ENCODE assay signal across 1 cellular context in genomic region chr6:150139533-150139932, GRCh38.
A peak's percentile ranks its signal among the peaks of the same experiment; 100 is the strongest.
TF ChIP-seq lines count a peak whose summit lies in the region.

No MANE protein-coding gene starts in this region.

TF ChIP-seq in HEK293, 187 proteins besides CTCF, POLR2A, EP300 and RAD21 (continued from another document and continues in another):
- TF ChIP-seq PRDM4 (tag by site-specific recombination; IDR thresholded peaks at IDR 0.05) (peak; percentile 63), ZSCAN30 (tag by site-specific recombination; IDR thresholded peaks at IDR 0.05) (0 out of 2 replicates have a peak, but pooled peaks have one; percentile 9), ZNF274 (IDR thresholded peaks at IDR 0.05; ENCODE audit: low read length) (no peak), ZNF274 (tag by site-specific recombination; IDR thresholded peaks at IDR 0.05; ENCODE audit: borderline replicate concordance) (no peak), ZFP41 (tag by site-specific recombination; IDR thresholded peaks at IDR 0.05; ENCODE audit: borderline replicate concordance) (no peak), ZNF610 (tag by site-specific recombination; IDR thresholded peaks at IDR 0.05; ENCODE audit: borderline replicate concordance) (no peak), KLF16 (tag by site-specific recombination; IDR thresholded peaks at IDR 0.05) (peak; percentile 32), ZSCAN16 (tag by site-specific recombination; IDR thresholded peaks at IDR 0.05) (no peak), ZNF302 (tag by site-specific recombination; IDR thresholded peaks at IDR 0.05; ENCODE audit: low read depth) (no peak), ZNF266 (tag by site-specific recombination; IDR thresholded peaks at IDR 0.05; ENCODE audit: low read depth) (no peak), ZNF558 (tag by site-specific recombination; IDR thresholded peaks at IDR 0.05) (peak; percentile 56; the same call in 1 of the 2 replicates), ZBTB8A (tag by site-specific recombination; IDR thresholded peaks at IDR 0.05) (peak; percentile 61), ZNF623 (tag by site-specific recombination; IDR thresholded peaks at IDR 0.05) (peak; percentile 10; the same call in 1 of the 2 replicates), ZNF549 (tag by site-specific recombination; IDR thresholded peaks at IDR 0.05) (no peak), ZNF707 (tag by site-specific recombination; IDR thresholded peaks at IDR 0.05) (no peak), PATZ1 (tag by site-specific recombination; IDR thresholded peaks at IDR 0.05) (peak; percentile 59; the same call in 1 of the 2 replicates), ZNF600 (tag by site-specific recombination; IDR thresholded peaks at IDR 0.05) (no peak), MZF1 (tag by site-specific recombination; IDR thresholded peaks at IDR 0.05; ENCODE audit: borderline replicate concordance) (no peak), ZNF501 (tag by site-specific recombination; IDR thresholded peaks at IDR 0.05) (no peak), ZNF398 (tag by site-specific recombination; IDR thresholded peaks at IDR 0.05) (peak; percentile 50), ATF2 (tag by site-specific recombination; IDR thresholded peaks at IDR 0.05; ENCODE audit: low read depth) (no peak), PRDM6 (tag by site-specific recombination; IDR thresholded peaks at IDR 0.05) (peak; percentile 98), ZNF488 (tag by site-specific recombination; IDR thresholded peaks at IDR 0.05) (no peak), ZNF514 (tag by site-specific recombination; IDR thresholded peaks at IDR 0.05) (no peak), ZNF449 (tag by site-specific recombination; IDR thresholded peaks at IDR 0.05) (peak; percentile 36; the same call in 1 of the 2 replicates), ZBTB44 (tag by site-specific recombination; IDR thresholded peaks at IDR 0.05) (peak; percentile 41; the same call in 1 of the 2 replicates), ZNF561 (tag by site-specific recombination; IDR thresholded peaks at IDR 0.05; ENCODE audit: borderline replicate concordance) (no peak), ZNF76 (tag by site-specific recombination; IDR thresholded peaks at IDR 0.05; ENCODE audit: borderline replicate concordance, low read depth) (0 out of 2 replicates have a peak, but pooled peaks have one; percentile 24), ZNF341 (tag by site-specific recombination; IDR thresholded peaks at IDR 0.05; ENCODE audit: low read depth) (no peak), ZNF114 (tag by site-specific recombination; IDR thresholded peaks at IDR 0.05) (no peak), ZNF280D (tag by site-specific recombination; IDR thresholded peaks at IDR 0.05) (no peak), ZNF639 (tag by site-specific recombination; IDR thresholded peaks at IDR 0.05) (peak; percentile 94), PRDM10 (tag by site-specific recombination; IDR thresholded peaks at IDR 0.05) (peak; percentile 72)
